ENCODE assay signal across 17 cellular contexts in the genomic region with DNA sequence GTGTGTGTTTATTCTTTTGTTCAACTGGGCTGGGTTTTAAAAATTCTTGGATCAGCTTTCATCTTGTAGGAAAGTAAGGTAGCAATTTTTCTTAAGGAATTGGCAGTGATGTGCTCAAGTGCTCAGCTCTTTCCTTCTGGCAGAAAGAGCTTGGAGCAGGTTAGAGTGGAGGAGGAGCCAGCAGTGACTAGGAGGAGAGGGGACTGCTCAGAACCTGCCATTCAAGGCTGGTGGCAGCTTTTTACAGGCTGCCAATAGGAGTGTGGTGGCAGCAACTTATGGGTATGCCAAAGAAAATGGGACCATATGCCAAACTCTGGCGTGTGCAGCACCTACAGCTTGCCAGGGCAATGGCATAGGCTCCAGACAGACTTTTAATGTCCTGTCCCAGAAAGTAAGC. TPM values are rescaled to one million over a fixed set of nuclear protein-coding genes. Genes with fewer than 3 reads are reported as not detected.
DNase-seq lines count a peak whose midpoint lies in the region; ATAC-seq and TF ChIP-seq lines count a peak whose summit lies in the region.
"Not testable (repeated sequence)": the region's sequence is repeated elsewhere in the genome, so short reads cannot be mapped to it uniquely, and the experiment has no call there.
"Had no signal": no experiment of that assay in that cellular context is flagged by ENCODE, and none has a peak within 500 bp of the region (broad histone marks: within the 10 kb centered on the region; RNA-seq: fewer than 3 reads in every experiment).

No MANE protein-coding gene starts in this region.

- H3K27me3 ChIP-seq in MG63, result peaks cover 17% of the 10 kb centered on the region
- not testable (repeated sequence) for H3K27me3 ChIP-seq in dorsolateral prefrontal cortex

- not testable (repeated sequence) for H3K27me3 Mint-ChIP-seq in neural crest cell (ENCODE audit: low read depth)

- H3K27ac Mint-ChIP-seq in neural crest cell (ENCODE audit: unreplicated experiment), result not testable (repeated sequence)

- intact Hi-C loops in dorsolateral prefrontal cortex (cut with DNase I), result loop anchor here (5.0 kb wide), 3 partner anchors 143 to 273 kb away; partner anchors contain the start of gene LNPEP (in 1 of the 2)
- intact Hi-C loops in left cardiac atrium (cut with DNase I), result loop anchor here (5.0 kb wide), 2 partner anchors 98 to 273 kb away; no protein-coding TSS in a partner anchor

- not testable (repeated sequence) for H3K36me3 Mint-ChIP-seq in neural crest cell (ENCODE audit: low read depth)

- not testable (repeated sequence) for H3K9me3 Mint-ChIP-seq in neural crest cell

- H3K27ac ChIP-seq in VCaP, result peak overlapping the region; percentile 65
- H3K27ac ChIP-seq in dorsolateral prefrontal cortex, result not testable (repeated sequence)

- not testable (repeated sequence) for H3K4me3 ChIP-seq in MG63
- peak overlapping the region in 49 of 59 donors; percentile 1 to 62 (median 39) for H3K4me3 ChIP-seq in dorsolateral prefrontal cortex

- H3K9me3 ChIP-seq in MG63, result not testable (repeated sequence)

- peaks cover 52% of the 10 kb centered on the region for H3K4me1 Mint-ChIP-seq in neural crest cell

- not testable (repeated sequence) for H3K36me3 ChIP-seq in MG63

- DNase-seq in DMS53 (lab: John Stamatoyannopoulos, UW) (peak; percentile 2), MG63 (peak; percentile 28), kidney tubule cell (ENCODE audit: low spot score) (peak; percentile 31)
- not testable (repeated sequence) for DNase-seq in dorsolateral prefrontal cortex; left cardiac atrium; neural crest cell (ENCODE audit: low read depth, low spot score)

- peak; percentile 38 to 79 for ATAC-seq in left cardiac atrium

- TF ChIP-seq CTCF in VCaP (conservative IDR thresholded peaks at IDR 0.05); dorsolateral prefrontal cortex (IDR thresholded peaks at IDR 0.05 in 54 of 56, conservative IDR thresholded peaks at IDR 0.05 in 2 of 56; ENCODE audit: low read depth in 1 of 56, partially characterized antibody in 56 of 56); neural crest cell (conservative IDR thresholded peaks at IDR 0.05): not testable (repeated sequence)

- H3K4me3 Mint-ChIP-seq in neural crest cell, result peak overlapping the region; percentile 74

RNA-seq across cellular contexts. Expression of gene LIX1, which starts 2.2 kb away (rescaled TPM):
- not detected in 2 replicates for total RNA-seq in MG63 (2014; rRNA removed; shearing (Covaris generic); ENCODE audit: low replicate concordance)
- total RNA-seq in dorsolateral prefrontal cortex, result 10 to 100 TPM in 112 of 120 experiments, 1 to 10 TPM in 8; 4.5 to 44.2 (median 17.9) TPM
- total RNA-seq in left cardiac atrium, result under 1 TPM; 0.15 to 0.16 TPM
- total RNA-seq in neural crest cell, result 19.1 and 19.7 TPM in 2 replicates
- total RNA-seq: A673; activated B cell treated with CpG ODN at 0.5 μM for 24 hours; activated naive CD4-positive, alpha-beta T cell treated with anti-CD3 and anti-CD28 coated beads, Interleukin-2, amount 50 U/mL, for 72 hours; CD4-positive, alpha-beta memory T cell; Daoy; IMR-90; left ventricle myocardium inferior; naive thymus-derived CD4-positive, alpha-beta T cell; NCI-H460; T-cell had no signal

RNA-seq across cellular contexts. Expression of gene RIOK2, which starts 42.8 kb away (rescaled TPM):
- 28.4 and 29.2 TPM in 2 replicates for total RNA-seq in MG63 (2014; rRNA removed; shearing (Covaris generic); ENCODE audit: low replicate concordance)
- total RNA-seq in dorsolateral prefrontal cortex (10 to 100 TPM in 119 of 120 experiments, 1 to 10 TPM in 1; 9.8 to 40.5 (median 21.9) TPM), left cardiac atrium (10 to 100 TPM; 20.9 to 22.5 TPM), neural crest cell (33.4 and 34.2 TPM in 2 replicates)
